ENCODE assay signal across 1 cellular context in genomic region chr13:20241593-20241992, GRCh38.
TF ChIP-seq lines count a peak whose summit lies in the region.

No MANE protein-coding gene starts in this region.

TF ChIP-seq in HepG2, 621 proteins besides CTCF, POLR2A, EP300 and RAD21:
- no peak for TF ChIP-seq ZNF30 (CRISPR knock-in tag; IDR thresholded peaks at IDR 0.05)
- no peak for TF ChIP-seq TGIF2 (CRISPR knock-in tag; IDR thresholded peaks at IDR 0.05)
- TF ChIP-seq MYNN (CRISPR knock-in tag; IDR thresholded peaks at IDR 0.05; ENCODE audit: low read depth) = no peak
- no peak for TF ChIP-seq PRDM4 (CRISPR knock-in tag; IDR thresholded peaks at IDR 0.05; ENCODE audit: borderline replicate concordance)
- TF ChIP-seq MLLT10 (CRISPR knock-in tag; IDR thresholded peaks at IDR 0.05) = no peak
- TF ChIP-seq NCOA1 (CRISPR knock-in tag; IDR thresholded peaks at IDR 0.05) = no peak
- TF ChIP-seq ZNF773 (CRISPR knock-in tag; IDR thresholded peaks at IDR 0.05; ENCODE audit: borderline replicate concordance) = no peak
- no peak for TF ChIP-seq KAT8 (CRISPR knock-in tag; IDR thresholded peaks at IDR 0.05)
- no peak for TF ChIP-seq ZNF354B (CRISPR knock-in tag; IDR thresholded peaks at IDR 0.05)
- no peak for TF ChIP-seq ZBTB42 (CRISPR knock-in tag; IDR thresholded peaks at IDR 0.05)
